Comparison of ENCODE assay signal across 8 cellular contexts in genomic region chr10:110566472-110567200, GRCh38. TPM values are rescaled to one million over a fixed set of nuclear protein-coding genes. Genes with fewer than 3 reads are reported as not detected.
DNase-seq lines count a peak whose midpoint lies in the region; ATAC-seq lines count a peak whose summit lies in the region.

No MANE protein-coding gene starts in this region.

- H3K27me3 ChIP-seq in iPS-15b (ENCODE audit: control insufficient read depth, insufficient read depth, low read length) (no peaks in the 10 kb centered on the region), subcutaneous abdominal adipose tissue (ENCODE audit: control insufficient read depth in 5 of 5, insufficient read depth in 4 of 5, low read length in 5 of 5) (peaks cover 0 to 10% (median 5%) of the 10 kb centered on the region in 5 donors)

- peaks cover 5% of the 10 kb centered on the region for H3K27me3 Mint-ChIP-seq in activated naive CD4-positive, alpha-beta T cell treated with anti-CD3 and anti-CD28 coated beads for 36 hours (ENCODE audit: low read depth)
- peaks cover 10% of the 10 kb centered on the region for H3K27me3 Mint-ChIP-seq in activated CD4-positive, alpha-beta memory T cell treated with anti-CD3 and anti-CD28 coated beads for 36 hours

- H3K36me3 Mint-ChIP-seq in activated naive CD4-positive, alpha-beta T cell treated with anti-CD3 and anti-CD28 coated beads for 36 hours (ENCODE audit: low read depth) = peaks cover 16% of the 10 kb centered on the region
- H3K36me3 Mint-ChIP-seq in activated CD4-positive, alpha-beta memory T cell treated with anti-CD3 and anti-CD28 coated beads for 36 hours = peaks cover 20% of the 10 kb centered on the region

- peaks cover 25% of the 10 kb centered on the region for H3K4me1 Mint-ChIP-seq in activated naive CD4-positive, alpha-beta T cell treated with anti-CD3 and anti-CD28 coated beads for 36 hours (ENCODE audit: low read depth)
- H3K4me1 Mint-ChIP-seq in activated CD4-positive, alpha-beta memory T cell treated with anti-CD3 and anti-CD28 coated beads for 36 hours (ENCODE audit: low read depth) = peaks cover 38% of the 10 kb centered on the region

- DNase-seq in activated naive CD4-positive, alpha-beta T cell treated with anti-CD3 and anti-CD28 coated beads for 36 hours = no peak
- DNase-seq in activated naive CD4-positive, alpha-beta T cell treated with anti-CD3 and anti-CD28 coated beads, Interleukin-2, amount 50 U/mL, for 16 hours = no peak
- DNase-seq in activated CD4-positive, alpha-beta memory T cell treated with anti-CD3 and anti-CD28 coated beads for 36 hours = no peak
- no peak for DNase-seq in NCI-H510A (lab: John Stamatoyannopoulos, UW)

- intact Hi-C loops in activated naive CD4-positive, alpha-beta T cell treated with anti-CD3 and anti-CD28 coated beads for 36 hours (cut with micrococcal nuclease) = loop anchor here (1.0 to 5.0 kb wide), 7 partner anchors 9 to 589 kb away; partner anchors contain the start of genes BBIP1, PDCD4 and SHOC2
- intact Hi-C loops in activated CD4-positive, alpha-beta memory T cell treated with anti-CD3 and anti-CD28 coated beads for 36 hours (cut with micrococcal nuclease) = loop anchor here (1.0 to 2.0 kb wide), 8 partner anchors 9 to 360 kb away; partner anchors contain the start of genes BBIP1, DUSP5, MXI1 and SHOC2

- H3K27ac ChIP-seq in subcutaneous abdominal adipose tissue (ENCODE audit: low read depth, low read length) = peak overlapping the region; percentile 93

- H3K27ac Mint-ChIP-seq in activated naive CD4-positive, alpha-beta T cell treated with anti-CD3 and anti-CD28 coated beads for 36 hours = peak overlapping the region; percentile 98
- H3K27ac Mint-ChIP-seq in activated CD4-positive, alpha-beta memory T cell treated with anti-CD3 and anti-CD28 coated beads for 36 hours = peak overlapping the region; percentile 97

- CTCF ChIA-PET in activated naive CD4-positive, alpha-beta T cell treated with anti-CD3 and anti-CD28 coated beads for 36 hours (lab: Charles Lee) = interaction anchor here (1.1 to 1.9 kb wide), 3 partner anchors 20 to 259 kb away, joined by 3 to 11 read pairs (median 3); no protein-coding TSS in a partner anchor
- CTCF ChIA-PET in activated CD4-positive, alpha-beta memory T cell treated with anti-CD3 and anti-CD28 coated beads for 36 hours (lab: Charles Lee) = interaction anchor here (0.7 to 4.2 kb wide), 4 partner anchors 34 to 261 kb away, joined by 3 to 26 read pairs (median 6); partner anchors contain the start of gene SMNDC1

- H3K4me1 ChIP-seq in iPS-15b (ENCODE audit: control insufficient read depth, insufficient read depth, low read length) (peaks cover 4% of the 10 kb centered on the region), subcutaneous abdominal adipose tissue (ENCODE audit: control insufficient read depth in 5 of 5, insufficient read depth in 5 of 5, low read length in 5 of 5) (peaks cover 0 to 25% (median 23%) of the 10 kb centered on the region in 5 donors)

- no peaks in the 10 kb centered on the region for H3K9me3 Mint-ChIP-seq in activated naive CD4-positive, alpha-beta T cell treated with anti-CD3 and anti-CD28 coated beads for 36 hours
- no peaks in the 10 kb centered on the region for H3K9me3 Mint-ChIP-seq in activated CD4-positive, alpha-beta memory T cell treated with anti-CD3 and anti-CD28 coated beads for 36 hours

- H3K9me3 ChIP-seq in iPS-15b (ENCODE audit: control insufficient read depth, insufficient read depth, low read length) = no peaks in the 10 kb centered on the region
- no peaks in the 10 kb centered on the region for H3K9me3 ChIP-seq in subcutaneous abdominal adipose tissue (ENCODE audit: control insufficient read depth in 5 of 5, low read length in 5 of 5)

- peak overlapping the region; percentile 91 for H3K4me3 ChIP-seq in iPS-15b (ENCODE audit: low read depth, low read length)
- H3K4me3 ChIP-seq in subcutaneous abdominal adipose tissue (ENCODE audit: low read depth in 1 of 5, low read length in 5 of 5) = peak overlapping the region; percentile 67 to 94 (median 85)

- ATAC-seq in GM18858 (IDR thresholded peaks at IDR 0.05; ENCODE audit: unreplicated experiment) = no peak
- no peak for ATAC-seq in GM21367 (IDR thresholded peaks at IDR 0.05; ENCODE audit: unreplicated experiment)

- POLR2A ChIA-PET in activated CD4-positive, alpha-beta memory T cell treated with anti-CD3 and anti-CD28 coated beads for 36 hours (lab: Charles Lee) = interaction anchor here (1.3 kb wide), 1 partner anchor 14 kb away, joined by 3 read pairs; no protein-coding TSS in a partner anchor

- peak overlapping the region; percentile 99 for H3K9ac ChIP-seq in iPS-15b (ENCODE audit: low read depth, low read length)
- peak overlapping the region; percentile 35 to 90 (median 87) for H3K9ac ChIP-seq in subcutaneous abdominal adipose tissue (ENCODE audit: low read length in 5 of 5)

- H3K36me3 ChIP-seq in iPS-15b (ENCODE audit: control insufficient read depth, insufficient read depth, low read length) (no peaks in the 10 kb centered on the region), subcutaneous abdominal adipose tissue (ENCODE audit: control insufficient read depth in 5 of 5, insufficient read depth in 5 of 5, low read length in 5 of 5) (peaks cover 0 to 4% (median 0%) of the 10 kb centered on the region in 5 donors)

- peak overlapping the region; percentile 87 for H3K4me3 Mint-ChIP-seq in activated naive CD4-positive, alpha-beta T cell treated with anti-CD3 and anti-CD28 coated beads for 36 hours
- H3K4me3 Mint-ChIP-seq in activated CD4-positive, alpha-beta memory T cell treated with anti-CD3 and anti-CD28 coated beads for 36 hours = peak overlapping the region; percentile 93

RNA-seq across cellular contexts. Expression of gene SMC3, which starts 0.9 kb away (rescaled TPM):
- 10 to 100 TPM; 81.3 to 85.0 TPM for total RNA-seq in activated naive CD4-positive, alpha-beta T cell treated with anti-CD3 and anti-CD28 coated beads for 36 hours
- 10 to 100 TPM; 89.5 to 92.2 TPM for total RNA-seq in activated CD4-positive, alpha-beta memory T cell treated with anti-CD3 and anti-CD28 coated beads for 36 hours
